ENCODE assay signal across 2 cellular contexts in the genomic region with DNA sequence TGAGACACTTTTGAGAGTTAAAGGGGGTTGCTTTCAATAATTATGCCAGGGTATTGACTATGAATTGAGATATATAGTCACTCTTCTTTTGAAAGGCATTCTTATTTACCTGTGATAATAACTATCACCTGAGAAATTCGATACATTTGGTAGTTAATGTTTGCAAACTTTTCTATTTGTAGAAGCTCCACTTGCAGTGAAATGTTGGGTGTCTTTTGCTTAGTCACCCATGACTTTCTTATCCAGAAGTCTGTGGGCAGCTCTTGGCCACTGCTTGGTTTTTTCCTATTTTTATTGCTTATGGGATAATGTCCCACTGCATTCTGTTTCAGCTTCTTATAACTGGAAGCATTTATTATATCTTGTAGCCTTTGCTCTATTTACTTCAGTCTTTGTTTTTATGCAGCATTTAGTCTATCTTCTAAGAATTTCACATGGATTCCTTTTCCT.
TF ChIP-seq lines count a peak whose summit lies in the region.

No MANE protein-coding gene starts in this region.

TF ChIP-seq in SK-N-SH, 30 proteins besides CTCF, POLR2A, EP300 and RAD21 (continued from another document):
- TF ChIP-seq RXRA (IDR thresholded peaks at IDR 0.05; ENCODE audit: borderline replicate concordance, low read depth) = no peak

TF ChIP-seq in SK-N-SH treated with all-trans-retinoic acid at 6 μM for 48 hours, 23 proteins besides CTCF, POLR2A, EP300 and RAD21 (continued from another document):
- TF ChIP-seq, protein P1, sequence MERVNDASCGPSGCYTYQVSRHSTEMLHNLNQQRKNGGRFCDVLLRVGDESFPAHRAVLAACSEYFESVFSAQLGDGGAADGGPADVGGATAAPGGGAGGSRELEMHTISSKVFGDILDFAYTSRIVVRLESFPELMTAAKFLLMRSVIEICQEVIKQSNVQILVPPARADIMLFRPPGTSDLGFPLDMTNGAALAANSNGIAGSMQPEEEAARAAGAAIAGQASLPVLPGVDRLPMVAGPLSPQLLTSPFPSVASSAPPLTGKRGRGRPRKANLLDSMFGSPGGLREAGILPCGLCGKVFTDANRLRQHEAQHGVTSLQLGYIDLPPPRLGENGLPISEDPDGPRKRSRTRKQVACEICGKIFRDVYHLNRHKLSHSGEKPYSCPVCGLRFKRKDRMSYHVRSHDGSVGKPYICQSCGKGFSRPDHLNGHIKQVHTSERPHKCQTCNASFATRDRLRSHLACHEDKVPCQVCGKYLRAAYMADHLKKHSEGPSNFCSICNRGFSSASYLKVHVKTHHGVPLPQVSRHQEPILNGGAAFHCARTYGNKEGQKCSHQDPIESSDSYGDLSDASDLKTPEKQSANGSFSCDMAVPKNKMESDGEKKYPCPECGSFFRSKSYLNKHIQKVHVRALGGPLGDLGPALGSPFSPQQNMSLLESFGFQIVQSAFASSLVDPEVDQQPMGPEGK (CRISPR knock-in tag; IDR thresholded peaks at IDR 0.05; ENCODE audit: borderline replicate concordance) = no peak
